21 cellular contexts compared by ENCODE assay signal in genomic region chr22:21598302-21598701, GRCh38. TPM values are rescaled to one million over a fixed set of nuclear protein-coding genes. Genes with fewer than 3 reads are reported as not detected.
"Had no signal": no experiment of that assay in that cellular context is flagged by ENCODE, and none has a peak within 500 bp of the region (broad histone marks: within the 10 kb centered on the region; RNA-seq: fewer than 3 reads in every experiment).

No MANE protein-coding gene starts in this region.

- ATAC-seq: heart left ventricle; left colon; left ventricle myocardium superior; naive thymus-derived CD8-positive, alpha-beta T cell; sciatic nerve; stimulated activated naive B cell treated with anti-CD40 and anti-IgM and Interleukin-4, amounts not matched to agents 10 μg/mL and 1 μg/mL and 100 μg/mL, for 72 hours had no signal

- H3K4me3 ChIP-seq: heart left ventricle, lung, spleen had no signal

- H3K27me3 ChIP-seq: heart left ventricle, spleen had no signal

- H3K9me3 ChIP-seq: heart left ventricle, spleen had no signal

- DNase-seq: heart left ventricle; hippocampal formation; left colon; left ventricle myocardium superior; mesendoderm; naive thymus-derived CD8-positive, alpha-beta T cell; spleen; stimulated activated CD4-positive, alpha-beta T cell treated with anti-CD3 and anti-CD28 coated beads, Interleukin-15, amount 100 ng/mL, for 24 hours; stimulated activated CD4-positive, alpha-beta T cell treated with anti-CD3 and anti-CD28 coated beads, Interleukin-1b, Interleukin-23, amount 100 ng/mL, for 48 hours; stimulated activated CD4-positive, alpha-beta T cell treated with anti-CD3 and anti-CD28 coated beads, Interleukin-4, amount 100 ng/mL, for 4 hours; stimulated activated naive B cell treated with anti-CD40 and anti-IgM and Interleukin-4, amounts not matched to agents 10 μg/mL and 1 μg/mL and 100 μg/mL, for 72 hours; trophoblast cell had no signal

- H3K9me3 Mint-ChIP-seq: dendritic cell treated with granulocyte-macrophage colony-stimulating factor and Interleukin-4, amounts not matched to agents 40 ng/mL and 50 ng/mL, for 4 days; stimulated activated naive B cell treated with anti-CD40 and anti-IgM and Interleukin-4, amounts not matched to agents 10 μg/mL and 1 μg/mL and 100 μg/mL, for 72 hours had no signal

- H3K4me3 Mint-ChIP-seq: dendritic cell treated with granulocyte-macrophage colony-stimulating factor and Interleukin-4, amounts not matched to agents 40 ng/mL and 50 ng/mL, for 4 days; stimulated activated naive B cell treated with anti-CD40 and anti-IgM and Interleukin-4, amounts not matched to agents 10 μg/mL and 1 μg/mL and 100 μg/mL, for 72 hours had no signal

- H3K27me3 Mint-ChIP-seq: dendritic cell treated with granulocyte-macrophage colony-stimulating factor and Interleukin-4, amounts not matched to agents 40 ng/mL and 50 ng/mL, for 4 days; naive thymus-derived CD8-positive, alpha-beta T cell; stimulated activated naive B cell treated with anti-CD40 and anti-IgM and Interleukin-4, amounts not matched to agents 10 μg/mL and 1 μg/mL and 100 μg/mL, for 72 hours had no signal

- H3K27ac ChIP-seq: heart left ventricle had no signal

RNA-seq across cellular contexts. Expression of gene CCDC116, which starts 34.3 kb away (rescaled TPM):
- total RNA-seq: frontal cortex, left ventricle myocardium superior, skeletal muscle tissue had no signal
- polyA plus RNA-seq: naive thymus-derived CD8-positive, alpha-beta T cell had no signal

RNA-seq across cellular contexts. Expression of gene RIMBP3C, which starts 47.0 kb away (rescaled TPM):
- total RNA-seq: glomerular endothelial cell, left ventricle myocardium superior, osteocyte, pulmonary artery endothelial cell, skeletal muscle tissue had no signal
- polyA plus RNA-seq: heart left ventricle, urinary bladder had no signal
